Comparison of ENCODE assay signal across 8 cellular contexts in the genomic region with DNA sequence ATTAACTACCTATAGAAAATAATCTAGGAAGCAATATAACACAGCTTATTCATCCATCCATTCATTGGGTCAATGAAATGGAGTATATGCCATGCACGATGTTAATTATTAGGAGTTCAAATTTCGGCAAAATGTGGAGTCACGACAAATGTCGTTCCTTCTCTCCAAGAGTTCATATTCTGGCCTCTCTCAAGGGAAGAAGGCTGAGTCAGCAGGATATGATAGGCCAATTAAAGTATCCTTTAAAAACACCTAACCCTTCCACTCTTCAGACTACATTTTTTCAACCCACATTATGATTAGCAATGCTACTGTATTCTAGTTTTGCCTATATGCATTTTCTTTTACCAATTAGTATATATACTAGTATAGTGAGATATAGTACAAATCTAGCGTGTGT.
"Had no signal": no experiment of that assay in that cellular context is flagged by ENCODE, and none has a peak within 500 bp of the region (broad histone marks: within the 10 kb centered on the region; RNA-seq: fewer than 3 reads in every experiment).

No MANE protein-coding gene starts in this region.

- DNase-seq: GOT3, H9, HCEC 1CT, Karpas-422, KBM-7 had no signal

- FAIRE-seq: H54, HTR-8/SVneo had no signal

- H3K4me2 ChIP-seq: KMS-11 had no signal

- H3K9ac ChIP-seq: KMS-11 had no signal

- H3K27ac ChIP-seq: KMS-11 had no signal
